8 cellular contexts compared by ENCODE assay signal in genomic region chr14:35123388-35123703, GRCh38. TPM values are rescaled to one million over a fixed set of nuclear protein-coding genes. Genes with fewer than 3 reads are reported as not detected.
DNase-seq lines count a peak whose midpoint lies in the region; ATAC-seq and TF ChIP-seq lines count a peak whose summit lies in the region.

No MANE protein-coding gene starts in this region.

- WGBS in stomach, 5 donors = 20 to 38% (median 31%) methylated on average over 3 of the region's 3 CpGs

- peak overlapping the region; percentile 93; the same call in 1 of the 2 replicates for H3K9ac ChIP-seq in iPS-20b (ENCODE audit: low read depth, low read length)

- no peak for TF ChIP-seq CTCF in stomach (IDR thresholded peaks at IDR 0.05)

- H3K9me3 ChIP-seq in iPS-20b (ENCODE audit: insufficient read depth, low read depth, low read length) (no peaks in the 10 kb centered on the region), stomach (no peaks in the 10 kb centered on the region)

- H3K27ac Mint-ChIP-seq in T-helper 2 cell treated with Interferon-gamma antibody and Interleukin-4, amounts not matched to agents 5 μg/mL and 100 μg/mL, for 36 hours = peak overlapping the region; percentile 100
- peak overlapping the region; percentile 99 for H3K27ac Mint-ChIP-seq in activated CD8-positive, alpha-beta T cell treated with anti-CD3 and anti-CD28 coated beads, Interleukin-2, amount 10 ng/mL, durations not matched to agents 7 days and 5 days

- CTCF ChIA-PET in activated CD8-positive, alpha-beta T cell treated with anti-CD3 and anti-CD28 coated beads, Interleukin-2, amount 10 ng/mL, durations not matched to agents 7 days and 5 days (lab: Charles Lee) = interaction anchor here (0.7 to 3.3 kb wide), 8 partner anchors 16 to 293 kb away, joined by 3 to 15 read pairs (median 6); partner anchors contain the start of genes NFKBIA and SRP54

- H3K36me3 Mint-ChIP-seq in T-helper 2 cell treated with Interferon-gamma antibody and Interleukin-4, amounts not matched to agents 5 μg/mL and 100 μg/mL, for 36 hours (ENCODE audit: low read depth) = peaks cover 36% of the 10 kb centered on the region
- peaks cover 34% of the 10 kb centered on the region for H3K36me3 Mint-ChIP-seq in activated CD8-positive, alpha-beta T cell treated with anti-CD3 and anti-CD28 coated beads, Interleukin-2, amount 10 ng/mL, durations not matched to agents 7 days and 5 days (ENCODE audit: low read depth)

- H3K36me3 ChIP-seq in iPS-20b (ENCODE audit: insufficient read depth, low read depth, low read length) = peaks cover 15% of the 10 kb centered on the region; the same call in 1 of the 2 replicates
- peaks cover 0 to 16% (median 11%) of the 10 kb centered on the region in 4 donors for H3K36me3 ChIP-seq in stomach

- H3K4me1 ChIP-seq in iPS-20b (ENCODE audit: insufficient read depth, low read length) = peaks cover 7% of the 10 kb centered on the region; the same call in 1 of the 2 replicates
- peaks cover 15 to 66% (median 40%) of the 10 kb centered on the region in 4 donors for H3K4me1 ChIP-seq in stomach

- POLR2A ChIA-PET in activated CD8-positive, alpha-beta T cell treated with anti-CD3 and anti-CD28 coated beads, Interleukin-2, amount 10 ng/mL, durations not matched to agents 7 days and 5 days (lab: Charles Lee) = interaction anchor here (0.5 to 3.7 kb wide), 5 partner anchors 77 to 807 kb away, joined by 3 to 34 read pairs (median 17); partner anchors contain the start of genes FAM177A1, NFKBIA and SRP54

- no peaks in the 10 kb centered on the region for H3K27me3 ChIP-seq in iPS-20b (ENCODE audit: insufficient read depth, low read length)
- no peaks in the 10 kb centered on the region for H3K27me3 ChIP-seq in stomach

- TF ChIP-seq EP300 in stomach (IDR thresholded peaks at IDR 0.05) = no peak

- intact Hi-C loops in stomach (cut with DNase I; ENCODE audit: low total_unique reads) = no loop called here

- H3K4me3 ChIP-seq in iPS-20b (ENCODE audit: low read length) (peak overlapping the region; percentile 79), stomach (peak overlapping the region; percentile 60 to 89 (median 74))

- no peaks in the 10 kb centered on the region for H3K27me3 Mint-ChIP-seq in T-helper 2 cell treated with Interferon-gamma antibody and Interleukin-4, amounts not matched to agents 5 μg/mL and 100 μg/mL, for 36 hours (ENCODE audit: low read depth)
- no peaks in the 10 kb centered on the region for H3K27me3 Mint-ChIP-seq in activated CD8-positive, alpha-beta T cell treated with anti-CD3 and anti-CD28 coated beads, Interleukin-2, amount 10 ng/mL, durations not matched to agents 7 days and 5 days (ENCODE audit: low read depth)

- no peak for TF ChIP-seq POLR2A in stomach (IDR thresholded peaks at IDR 0.05)

- DNase-seq in T-helper 2 cell treated with Interferon-gamma antibody and Interleukin-4, amounts not matched to agents 5 μg/mL and 100 μg/mL, for 36 hours (ENCODE audit: low spot score) = no peak
- DNase-seq in T-helper 2 cell (no peak), stomach (no peak), NCI-H1092 (lab: John Stamatoyannopoulos, UW) (no peak)
- no peak for DNase-seq in activated CD8-positive, alpha-beta T cell treated with anti-CD3 and anti-CD28 coated beads, Interleukin-2, amount 10 ng/mL, durations not matched to agents 7 days and 5 days

- H3K9me3 Mint-ChIP-seq in T-helper 2 cell treated with Interferon-gamma antibody and Interleukin-4, amounts not matched to agents 5 μg/mL and 100 μg/mL, for 36 hours = no peaks in the 10 kb centered on the region
- no peaks in the 10 kb centered on the region for H3K9me3 Mint-ChIP-seq in activated CD8-positive, alpha-beta T cell treated with anti-CD3 and anti-CD28 coated beads, Interleukin-2, amount 10 ng/mL, durations not matched to agents 7 days and 5 days (ENCODE audit: insufficient read depth)

- H3K27ac ChIP-seq in iPS-20b (ENCODE audit: low read length) (no peak overlapping the region), stomach (peak overlapping the region in 4 of 5 donors; percentile 94 to 98 (median 98))

- peak overlapping the region; percentile 91 for H3K4me3 Mint-ChIP-seq in T-helper 2 cell treated with Interferon-gamma antibody and Interleukin-4, amounts not matched to agents 5 μg/mL and 100 μg/mL, for 36 hours
- H3K4me3 Mint-ChIP-seq in activated CD8-positive, alpha-beta T cell treated with anti-CD3 and anti-CD28 coated beads, Interleukin-2, amount 10 ng/mL, durations not matched to agents 7 days and 5 days = peak overlapping the region; percentile 98

- H3K4me1 Mint-ChIP-seq in T-helper 2 cell treated with Interferon-gamma antibody and Interleukin-4, amounts not matched to agents 5 μg/mL and 100 μg/mL, for 36 hours (ENCODE audit: low read depth) = peaks cover 42% of the 10 kb centered on the region
- H3K4me1 Mint-ChIP-seq in activated CD8-positive, alpha-beta T cell treated with anti-CD3 and anti-CD28 coated beads, Interleukin-2, amount 10 ng/mL, durations not matched to agents 7 days and 5 days (ENCODE audit: low read depth) = peaks cover 62% of the 10 kb centered on the region

- ATAC-seq in activated CD8-positive, alpha-beta T cell treated with anti-CD3 and anti-CD28 coated beads, Interleukin-2, amount 10 ng/mL, durations not matched to agents 7 days and 5 days = no peak
- ATAC-seq in GM21786 (IDR thresholded peaks at IDR 0.05; ENCODE audit: unreplicated experiment) (no peak), HG03469 (IDR thresholded peaks at IDR 0.05; ENCODE audit: unreplicated experiment) (no peak)

RNA-seq across cellular contexts. Expression of gene PRORP, which starts 1.0 kb away (rescaled TPM):
- total RNA-seq in activated CD8-positive, alpha-beta T cell treated with anti-CD3 and anti-CD28 coated beads, Interleukin-2, amount 10 ng/mL, durations not matched to agents 7 days and 5 days = 10 to 100 TPM; 32.5 to 35.4 TPM
- 10 to 100 TPM; 36.9 to 79.0 (median 52.1) TPM for total RNA-seq in stomach
- 10 to 100 TPM in 1 of 3 donors, 1 to 10 TPM in 2; 6.6 to 13.8 (median 9.1) TPM for polyA plus RNA-seq in stomach

RNA-seq across cellular contexts. Expression of gene PPP2R3C, which starts 1.6 kb away (rescaled TPM):
- 10 to 100 TPM; 33.3 to 38.6 TPM for total RNA-seq in activated CD8-positive, alpha-beta T cell treated with anti-CD3 and anti-CD28 coated beads, Interleukin-2, amount 10 ng/mL, durations not matched to agents 7 days and 5 days
- 10 to 100 TPM; 15.6 to 53.7 (median 21.0) TPM for total RNA-seq in stomach
- 10 to 100 TPM; 24.2 to 47.4 (median 25.1) TPM for polyA plus RNA-seq in stomach
